ENCODE assay signal across 24 cellular contexts in genomic region chr4:185179488-185179887, GRCh38. TPM values are rescaled to one million over a fixed set of nuclear protein-coding genes. Genes with fewer than 3 reads are reported as not detected.
DNase-seq lines count a peak whose midpoint lies in the region; ATAC-seq and TF ChIP-seq lines count a peak whose summit lies in the region.
"Had no signal": no experiment of that assay in that cellular context is flagged by ENCODE, and none has a peak within 500 bp of the region (broad histone marks: within the 10 kb centered on the region; RNA-seq: fewer than 3 reads in every experiment).

No MANE protein-coding gene starts in this region.

- H3K4me1 ChIP-seq in foreskin keratinocyte = no peaks in the 10 kb centered on the region
- H3K4me1 ChIP-seq in aorta (ENCODE audit: control insufficient read depth in 1 of 2, insufficient read depth in 2 of 2, low read length in 2 of 2) = peaks cover 4 to 10% of the 10 kb centered on the region in 2 donors
- peaks cover 0 to 6% (median 0%) of the 10 kb centered on the region in 4 donors for H3K4me1 ChIP-seq in upper lobe of left lung
- H3K4me1 ChIP-seq: Caco-2 had no signal

- H3K9me3 Mint-ChIP-seq in activated CD8-positive, alpha-beta memory T cell treated with anti-CD3 and anti-CD28 coated beads, Interleukin-2, amount 10 ng/mL, durations not matched to agents 7 days and 5 days (ENCODE audit: low read depth) = no peaks in the 10 kb centered on the region
- H3K9me3 Mint-ChIP-seq in stimulated activated naive CD8-positive, alpha-beta T cell treated with anti-CD3 and anti-CD28 coated beads, Interleukin-15, amount 100 ng/mL, for 72 hours = no peaks in the 10 kb centered on the region
- H3K9me3 Mint-ChIP-seq: CD8-positive, alpha-beta T cell; IgD-negative memory B cell had no signal

- no peak for TF ChIP-seq EP300 in upper lobe of left lung (IDR thresholded peaks at IDR 0.05)

- peaks cover 20% of the 10 kb centered on the region for H3K4me1 Mint-ChIP-seq in activated CD8-positive, alpha-beta memory T cell treated with anti-CD3 and anti-CD28 coated beads, Interleukin-2, amount 10 ng/mL, durations not matched to agents 7 days and 5 days
- peaks cover 27% of the 10 kb centered on the region for H3K4me1 Mint-ChIP-seq in stimulated activated naive CD8-positive, alpha-beta T cell treated with anti-CD3 and anti-CD28 coated beads, Interleukin-15, amount 100 ng/mL, for 72 hours

- no peaks in the 10 kb centered on the region for H3K36me3 ChIP-seq in aorta (ENCODE audit: control insufficient read depth in 1 of 2, insufficient read depth in 2 of 2, low read length in 1 of 2)
- H3K36me3 ChIP-seq in upper lobe of left lung = peaks cover 0 to 12% (median 4%) of the 10 kb centered on the region in 4 donors

- H3K27me3 Mint-ChIP-seq in activated CD8-positive, alpha-beta memory T cell treated with anti-CD3 and anti-CD28 coated beads, Interleukin-2, amount 10 ng/mL, durations not matched to agents 7 days and 5 days = no peaks in the 10 kb centered on the region
- no peaks in the 10 kb centered on the region for H3K27me3 Mint-ChIP-seq in stimulated activated naive CD8-positive, alpha-beta T cell treated with anti-CD3 and anti-CD28 coated beads, Interleukin-15, amount 100 ng/mL, for 72 hours
- H3K27me3 Mint-ChIP-seq: B cell, IgD-negative memory B cell had no signal

- peak; percentile 23 for ATAC-seq in activated CD8-positive, alpha-beta memory T cell treated with anti-CD3 and anti-CD28 coated beads, Interleukin-2, amount 10 ng/mL, durations not matched to agents 7 days and 5 days
- ATAC-seq in stimulated activated naive CD8-positive, alpha-beta T cell treated with anti-CD3 and anti-CD28 coated beads, Interleukin-15, Interleukin-2, amounts not matched to agents 100 U/mL and 50 U/mL, for 24 hours = peak; percentile 68
- ATAC-seq in stimulated activated naive CD8-positive, alpha-beta T cell treated with anti-CD3 and anti-CD28 coated beads, Interleukin-15, amount 100 ng/mL, for 72 hours = no peak
- ATAC-seq in foreskin keratinocyte (peak; percentile 38), aorta (ENCODE audit: low FRiP score) (no peak), HG02623 (IDR thresholded peaks at IDR 0.05; ENCODE audit: unreplicated experiment) (no peak), upper lobe of left lung (ENCODE audit: low FRiP score in 2 of 2) (no peak)
- ATAC-seq: CD8-positive, alpha-beta T cell; Right ventricle myocardium inferior had no signal

- CTCF ChIA-PET in activated CD8-positive, alpha-beta memory T cell treated with anti-CD3 and anti-CD28 coated beads, Interleukin-2, amount 10 ng/mL, durations not matched to agents 7 days and 5 days (lab: Charles Lee) = no interaction called here

- no peak for TF ChIP-seq CTCF in foreskin keratinocyte (conservative IDR thresholded peaks at IDR 0.05)
- TF ChIP-seq CTCF in upper lobe of left lung (IDR thresholded peaks at IDR 0.05) = no peak

- no peak overlapping the region for H3K27ac Mint-ChIP-seq in activated CD8-positive, alpha-beta memory T cell treated with anti-CD3 and anti-CD28 coated beads, Interleukin-2, amount 10 ng/mL, durations not matched to agents 7 days and 5 days
- H3K27ac Mint-ChIP-seq in stimulated activated naive CD8-positive, alpha-beta T cell treated with anti-CD3 and anti-CD28 coated beads, Interleukin-15, amount 100 ng/mL, for 72 hours = no peak overlapping the region
- H3K27ac Mint-ChIP-seq: B cell; CD8-positive, alpha-beta T cell had no signal

- no peaks in the 10 kb centered on the region for H3K27me3 ChIP-seq in foreskin keratinocyte
- H3K27me3 ChIP-seq in aorta (ENCODE audit: control insufficient read depth in 1 of 2, insufficient read depth in 2 of 2, low read length in 1 of 2) = no peaks in the 10 kb centered on the region
- H3K27me3 ChIP-seq in upper lobe of left lung = no peaks in the 10 kb centered on the region

- no peak for DNase-seq in activated CD8-positive, alpha-beta memory T cell treated with anti-CD3 and anti-CD28 coated beads, Interleukin-2, amount 10 ng/mL, durations not matched to agents 7 days and 5 days
- DNase-seq in activated CD8-positive, alpha-beta memory T cell treated with anti-CD3 and anti-CD28 coated beads, Interleukin-2, amount 50 U/mL, for 4 hours = no peak
- no peak for DNase-seq in stimulated activated naive CD8-positive, alpha-beta T cell treated with anti-CD3 and anti-CD28 coated beads, Interleukin-15, Interleukin-2, amounts not matched to agents 100 U/mL and 50 U/mL, for 24 hours
- no peak for DNase-seq in stimulated activated naive CD8-positive, alpha-beta T cell treated with anti-CD3 and anti-CD28 coated beads, Interleukin-15, amount 100 ng/mL, for 72 hours
- DNase-seq in foreskin keratinocyte (no peak), aorta (no peak), upper lobe of left lung (no peak)
- DNase-seq: Caco-2; CD8-positive, alpha-beta T cell; GOT3; HCEC 1CT; MM.1S; NCI-H1694; NCI-H2029 treated with DMSO at 0.1 percent for 48 hours; NCI-H446 treated with DMSO at 0.1 percent for 48 hours; NCI-H526; PC-9 had no signal

- H3K9me3 ChIP-seq in aorta (ENCODE audit: control insufficient read depth, low read length) = no peaks in the 10 kb centered on the region
- no peaks in the 10 kb centered on the region for H3K9me3 ChIP-seq in upper lobe of left lung
- H3K9me3 ChIP-seq: Caco-2 had no signal

- H3K36me3 Mint-ChIP-seq in activated CD8-positive, alpha-beta memory T cell treated with anti-CD3 and anti-CD28 coated beads, Interleukin-2, amount 10 ng/mL, durations not matched to agents 7 days and 5 days = peaks cover 8% of the 10 kb centered on the region

- 60 to 69% methylated on average over 3 of the region's 3 CpGs for WGBS in aorta, 2 donors
- 80 to 89% methylated on average over 1 to 3 of the region's 3 CpGs for WGBS in upper lobe of left lung, 2 donors

- H3K4me3 Mint-ChIP-seq in activated CD8-positive, alpha-beta memory T cell treated with anti-CD3 and anti-CD28 coated beads, Interleukin-2, amount 10 ng/mL, durations not matched to agents 7 days and 5 days = no peak overlapping the region
- no peak overlapping the region for H3K4me3 Mint-ChIP-seq in stimulated activated naive CD8-positive, alpha-beta T cell treated with anti-CD3 and anti-CD28 coated beads, Interleukin-15, amount 100 ng/mL, for 72 hours
- H3K4me3 Mint-ChIP-seq: B cell; CD8-positive, alpha-beta T cell; IgD-negative memory B cell had no signal

- no peak overlapping the region for H3K27ac ChIP-seq in foreskin keratinocyte
- H3K27ac ChIP-seq in aorta (ENCODE audit: low read depth in 1 of 2, low read length in 2 of 2) = peak overlapping the region; percentile 11 to 44
- no peak overlapping the region for H3K27ac ChIP-seq in upper lobe of left lung
- H3K27ac ChIP-seq: C4-2B, HL-60, KMS-11, PC-9 had no signal

- intact Hi-C loops in aorta (cut with DNase I) = no loop called here

- no peak for TF ChIP-seq POLR2A in upper lobe of left lung (IDR thresholded peaks at IDR 0.05)

- H3K4me3 ChIP-seq in aorta (ENCODE audit: low read length in 2 of 2) (no peak overlapping the region), upper lobe of left lung (no peak overlapping the region)
- H3K4me3 ChIP-seq: PC-9 had no signal

RNA-seq across cellular contexts. Expression of gene CFAP97, which starts 24.3 kb away (rescaled TPM):
- 10 to 100 TPM; 30.8 to 31.8 TPM for total RNA-seq in activated CD8-positive, alpha-beta memory T cell treated with anti-CD3 and anti-CD28 coated beads, Interleukin-2, amount 10 ng/mL, durations not matched to agents 7 days and 5 days
- total RNA-seq in foreskin keratinocyte = 28.4 and 29.9 TPM in 2 replicates
- 4.8 and 6.2 TPM in 2 replicates for polyA plus RNA-seq in foreskin keratinocyte
- total RNA-seq in aorta = 10 to 100 TPM; 49.8 to 58.4 TPM
- polyA plus RNA-seq in aorta = 10 to 100 TPM; 16.6 to 24.0 TPM
- total RNA-seq in upper lobe of left lung = 10 to 100 TPM; 12.3 to 42.9 (median 24.0) TPM

RNA-seq across cellular contexts. Expression of gene SNX25, which starts 29.9 kb away (rescaled TPM):
- total RNA-seq in activated CD8-positive, alpha-beta memory T cell treated with anti-CD3 and anti-CD28 coated beads, Interleukin-2, amount 10 ng/mL, durations not matched to agents 7 days and 5 days = 10 to 100 TPM; 16.2 to 16.9 TPM
- total RNA-seq in foreskin keratinocyte (9.8 and 10.5 TPM in 2 replicates), aorta (10 to 100 TPM; 36.2 to 44.7 TPM), upper lobe of left lung (100 to 1,000 TPM in 4 of 6 donors, 10 to 100 TPM in 2; 62.9 to 178 (median 123) TPM)
- polyA plus RNA-seq in foreskin keratinocyte (2.9 and 3.3 TPM in 2 replicates), aorta (10 to 100 TPM in 1 of 2 donors, 1 to 10 TPM in 1; 8.6 to 12.7 TPM)

RNA-seq across cellular contexts. Expression of gene SLC25A4, which starts 36.4 kb away (rescaled TPM):
- 1 to 10 TPM; 5.8 to 6.4 TPM for total RNA-seq in activated CD8-positive, alpha-beta memory T cell treated with anti-CD3 and anti-CD28 coated beads, Interleukin-2, amount 10 ng/mL, durations not matched to agents 7 days and 5 days
- total RNA-seq in foreskin keratinocyte (9.9 and 11.5 TPM in 2 replicates), aorta (100 to 1,000 TPM in 1 of 2 donors, 10 to 100 TPM in 1; 72.6 to 119 TPM), upper lobe of left lung (10 to 100 TPM; 11.5 to 46.1 (median 30.1) TPM)
- polyA plus RNA-seq in foreskin keratinocyte (13.4 and 13.5 TPM in 2 replicates), aorta (10 to 100 TPM; 89.2 to 95.4 TPM)

Comparison
In these comparisons a context has a peak if more than half of its experiments do, and no peak if none do; other contexts are left out.
1. ATAC-seq: peak in activated CD8-positive, alpha-beta memory T cell treated with anti-CD3 and anti-CD28 coated beads, Interleukin-2, amount 10 ng/mL, durations not matched to agents 7 days and 5 days (single experiment), stimulated activated naive CD8-positive, alpha-beta T cell treated with anti-CD3 and anti-CD28 coated beads, Interleukin-15, Interleukin-2, amounts not matched to agents 100 U/mL and 50 U/mL, for 24 hours (single experiment) and foreskin keratinocyte (single experiment); none in stimulated activated naive CD8-positive, alpha-beta T cell treated with anti-CD3 and anti-CD28 coated beads, Interleukin-15, amount 100 ng/mL, for 72 hours (single experiment), aorta (single experiment), HG02623 (single experiment) and upper lobe of left lung (0 of 2).
2. H3K27ac ChIP-seq: peak in aorta (2 of 2); none in foreskin keratinocyte (single experiment) and upper lobe of left lung (0 of 4).